In the genomic region with DNA sequence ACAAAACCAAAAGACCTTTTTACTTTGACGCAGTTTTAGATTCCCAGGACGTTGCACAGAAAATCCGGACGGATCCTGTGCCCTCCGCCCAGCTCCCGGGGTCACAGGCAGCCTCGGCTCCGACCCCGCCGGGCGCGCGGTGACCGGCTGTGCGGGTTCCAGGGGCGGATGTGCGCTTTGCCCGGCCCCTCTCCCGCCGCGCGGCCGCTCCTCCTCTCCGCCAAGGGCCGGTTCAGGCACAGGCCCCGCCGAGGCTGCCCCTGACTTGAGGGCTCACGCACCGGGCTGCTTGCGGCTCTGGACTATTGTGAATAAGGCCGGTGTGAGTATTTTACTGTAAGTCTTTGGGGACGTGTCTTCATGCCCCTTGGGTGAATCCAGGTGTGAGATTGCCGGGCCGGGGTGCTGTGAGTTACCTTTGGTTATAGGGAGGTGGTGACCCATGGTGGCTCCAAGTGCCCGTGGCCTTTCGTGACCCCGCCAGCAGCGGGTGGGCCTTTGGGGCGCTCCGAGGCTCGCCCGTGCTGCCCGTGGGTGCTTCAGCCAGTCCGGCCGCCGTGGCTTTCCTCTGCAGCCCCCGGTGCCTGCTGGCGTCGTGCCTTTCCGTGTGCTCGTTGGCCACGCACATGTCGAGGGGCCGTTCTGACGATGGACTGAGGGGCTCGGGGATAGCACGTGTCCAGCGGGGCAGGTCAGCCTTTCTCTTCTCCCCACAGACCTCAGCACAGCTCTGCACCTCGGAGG, we compare ENCODE assay signal across 8 cellular contexts. TPM values are rescaled to one million over a fixed set of nuclear protein-coding genes. Genes with fewer than 3 reads are reported as not detected.
DNase-seq lines count a peak whose midpoint lies in the region; ATAC-seq and TF ChIP-seq lines count a peak whose summit lies in the region.

No MANE protein-coding gene starts in this region.

- DNase-seq in CD4-positive, CD25-positive, alpha-beta regulatory T cell: no peak
- peak; percentile 18 for DNase-seq in MG63
- DNase-seq in natural killer cell: no peak
- no peak for DNase-seq in stimulated activated CD4-positive, alpha-beta T cell treated with anti-CD3 and anti-CD28 coated beads, Interleukin-15, amount 100 ng/mL, for 24 hours
- no peak for DNase-seq in substantia nigra (lab: John Stamatoyannopoulos, UW)
- DNase-seq in SKM-1 (lab: John Stamatoyannopoulos, UW; ENCODE audit: unreplicated experiment): no peak

- peaks cover 11% of the 10 kb centered on the region for H3K36me3 Mint-ChIP-seq in CD4-positive, CD25-positive, alpha-beta regulatory T cell
- no peaks in the 10 kb centered on the region for H3K36me3 Mint-ChIP-seq in natural killer cell

- peak overlapping the region; percentile 53 for H3K4me3 ChIP-seq in CD4-positive, CD25-positive, alpha-beta regulatory T cell (ENCODE audit: low read depth, low read length)
- H3K4me3 ChIP-seq in MG63: peak overlapping the region; percentile 46
- no peak overlapping the region for H3K4me3 ChIP-seq in endocrine pancreas (ENCODE audit: control insufficient read depth, insufficient read depth, low read length)

- peak overlapping the region; percentile 76 to 95 (median 94) for H3K4me3 Mint-ChIP-seq in CD4-positive, CD25-positive, alpha-beta regulatory T cell
- H3K4me3 Mint-ChIP-seq in natural killer cell: peak overlapping the region; percentile 88

- no peak for ATAC-seq in CD4-positive, CD25-positive, alpha-beta regulatory T cell (ENCODE audit: low read depth in 2 of 2)
- peak; percentile 18 for ATAC-seq in GM21423 (IDR thresholded peaks at IDR 0.05; ENCODE audit: unreplicated experiment)
- peak; percentile 3 to 18 (median 12) for ATAC-seq in natural killer cell

- H3K27me3 Mint-ChIP-seq in CD4-positive, CD25-positive, alpha-beta regulatory T cell: no peaks in the 10 kb centered on the region
- H3K27me3 Mint-ChIP-seq in natural killer cell (ENCODE audit: low read depth in 2 of 2): peaks cover 0 to 2% of the 10 kb centered on the region in 2 donors

- H3K27ac Mint-ChIP-seq in CD4-positive, CD25-positive, alpha-beta regulatory T cell: peak overlapping the region; percentile 90 to 96 (median 95)
- peak overlapping the region; percentile 76 to 87 for H3K27ac Mint-ChIP-seq in natural killer cell

- peaks cover 52% of the 10 kb centered on the region for H3K4me1 ChIP-seq in CD4-positive, CD25-positive, alpha-beta regulatory T cell (ENCODE audit: control insufficient read depth, insufficient read depth, low read length, poor library complexity, severe bottlenecking)
- no peaks in the 10 kb centered on the region for H3K4me1 ChIP-seq in endocrine pancreas (ENCODE audit: control insufficient read depth, insufficient read depth, low read length)

- no peak for TF ChIP-seq CTCF in natural killer cell (IDR thresholded peaks at IDR 0.05)

- H3K9me3 ChIP-seq in CD4-positive, CD25-positive, alpha-beta regulatory T cell (ENCODE audit: control insufficient read depth in 2 of 2, low read length in 2 of 2): peaks cover 0 to 14% of the 10 kb centered on the region in 2 experiments
- peaks cover 17% of the 10 kb centered on the region for H3K9me3 ChIP-seq in MG63
- H3K9me3 ChIP-seq in endocrine pancreas (ENCODE audit: control insufficient read depth, low read length): no peaks in the 10 kb centered on the region

- H3K27ac ChIP-seq in CD4-positive, CD25-positive, alpha-beta regulatory T cell (ENCODE audit: insufficient read depth, low read length, poor library complexity, severe bottlenecking): peak overlapping the region; percentile 89
- H3K27ac ChIP-seq in substantia nigra (ENCODE audit: low read depth, low read length, poor library complexity, severe bottlenecking): no peak overlapping the region

- H3K9ac ChIP-seq in endocrine pancreas (ENCODE audit: control insufficient read depth, insufficient read depth, low read length): peak overlapping the region; percentile 36

- H3K36me3 ChIP-seq in CD4-positive, CD25-positive, alpha-beta regulatory T cell (ENCODE audit: control insufficient read depth, insufficient read depth, low read length): no peaks in the 10 kb centered on the region
- H3K36me3 ChIP-seq in MG63 (no peaks in the 10 kb centered on the region), endocrine pancreas (ENCODE audit: control insufficient read depth, insufficient read depth, low read length) (no peaks in the 10 kb centered on the region)

- H3K27me3 ChIP-seq in CD4-positive, CD25-positive, alpha-beta regulatory T cell (ENCODE audit: control insufficient read depth, insufficient read depth, low read length): no peaks in the 10 kb centered on the region
- H3K27me3 ChIP-seq in MG63: peaks cover 36% of the 10 kb centered on the region
- peaks cover 4% of the 10 kb centered on the region for H3K27me3 ChIP-seq in endocrine pancreas (ENCODE audit: control insufficient read depth, insufficient read depth, low read length)

- intact Hi-C loops in natural killer cell (cut with micrococcal nuclease): no loop called here

- H3K4me1 Mint-ChIP-seq in CD4-positive, CD25-positive, alpha-beta regulatory T cell: peaks cover 3 to 55% (median 16%) of the 10 kb centered on the region in 4 donors
- H3K4me1 Mint-ChIP-seq in natural killer cell: peaks cover 27 to 28% of the 10 kb centered on the region in 2 donors

- H3K9me3 Mint-ChIP-seq in CD4-positive, CD25-positive, alpha-beta regulatory T cell: peaks cover 0 to 15% (median 2%) of the 10 kb centered on the region in 7 donors
- H3K9me3 Mint-ChIP-seq in natural killer cell: peaks cover 0 to 2% of the 10 kb centered on the region in 2 donors

RNA-seq across cellular contexts. Expression of a gene that starts 45.9 kb away (rescaled TPM):
- 17.0 TPM for total RNA-seq in CD4-positive, CD25-positive, alpha-beta regulatory T cell
- 10 to 100 TPM; 18.9 to 26.9 (median 22.2) TPM for polyA plus RNA-seq in CD4-positive, CD25-positive, alpha-beta regulatory T cell
- 23.1 and 40.1 TPM in 2 replicates for total RNA-seq in MG63 (2014; rRNA removed; shearing (Covaris generic); ENCODE audit: low replicate concordance)
- 10 to 100 TPM; 21.0 to 30.2 (median 21.7) TPM for total RNA-seq in natural killer cell

RNA-seq across cellular contexts. Expression of a gene that starts 46.1 kb away (rescaled TPM):
- total RNA-seq in CD4-positive, CD25-positive, alpha-beta regulatory T cell: 41.2 TPM
- polyA plus RNA-seq in CD4-positive, CD25-positive, alpha-beta regulatory T cell: 1 to 10 TPM; 4.8 to 7.6 (median 6.1) TPM
- 10.8 and 17.3 TPM in 2 replicates for total RNA-seq in MG63 (2014; rRNA removed; shearing (Covaris generic); ENCODE audit: low replicate concordance)
- 10 to 100 TPM; 39.5 to 55.9 (median 54.2) TPM for total RNA-seq in natural killer cell

Comparison
In these comparisons a context has a peak if more than half of its experiments do, and no peak if none do; other contexts are left out.
1. ATAC-seq: peak in GM21423 (single experiment) and natural killer cell (3 of 3); none in CD4-positive, CD25-positive, alpha-beta regulatory T cell (0 of 2).